Comparison of ENCODE assay signal across 22 cellular contexts in the genomic region with DNA sequence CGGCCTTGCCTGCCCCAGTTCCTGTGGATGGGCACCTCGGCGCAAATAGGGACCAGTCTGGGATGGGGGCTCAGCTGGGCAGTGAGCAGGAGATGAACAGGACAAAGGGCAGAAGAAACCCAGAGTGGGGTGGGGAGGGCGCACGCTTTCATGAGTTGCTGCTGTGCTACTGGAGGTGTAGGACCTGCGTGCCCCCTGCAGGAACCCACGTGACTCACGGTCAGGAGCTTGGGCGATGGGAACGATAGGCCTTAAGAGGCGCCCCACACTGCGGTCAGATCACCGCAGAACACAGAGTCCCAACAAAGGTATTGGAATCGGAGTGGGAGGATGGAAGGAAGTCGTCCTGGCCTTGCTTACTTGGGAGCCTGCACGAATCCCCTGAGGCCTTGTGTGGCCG. TPM values are rescaled to one million over a fixed set of nuclear protein-coding genes. Genes with fewer than 3 reads are reported as not detected.
A peak's percentile ranks its signal among the peaks of the same experiment; 100 is the strongest.
DNase-seq lines count a peak whose midpoint lies in the region; ATAC-seq and TF ChIP-seq lines count a peak whose summit lies in the region.
"Had no signal": no experiment of that assay in that cellular context is flagged by ENCODE, and none has a peak within 500 bp of the region (broad histone marks: within the 10 kb centered on the region; RNA-seq: fewer than 3 reads in every experiment).

No MANE protein-coding gene starts in this region.

- DNase-seq in cardiac septum (ENCODE audit: low spot score) (peak; percentile 19), heart right ventricle (no peak), mucosa of descending colon (no peak), islet precursor cell (no peak)
- no peak for DNase-seq in activated naive CD8-positive, alpha-beta T cell treated with anti-CD3 and anti-CD28 coated beads for 36 hours
- DNase-seq: activated CD4-positive, CD25-positive, alpha-beta regulatory T cell treated with anti-CD3 and anti-CD28 coated beads, Interleukin-2, amount 50 U/mL, for 72 hours; activated CD8-positive, alpha-beta T cell treated with anti-CD3 and anti-CD28 coated beads, Interleukin-2, amount 10 ng/mL, durations not matched to agents 7 days and 5 days; activated naive CD4-positive, alpha-beta T cell treated with anti-CD3 and anti-CD28 coated beads for 36 hours; activated T-cell treated with anti-CD3 and anti-CD28 coated beads, Interleukin-2, amount 50 U/mL, for 1 hour; amygdala; COR-L47; midbrain; pancreas; right cardiac atrium; upper lobe of left lung had no signal

- H3K4me3 Mint-ChIP-seq in activated T-helper 17 cell treated with anti-CD3 and anti-CD28 coated beads, Interleukin-2, amount 50 U/mL, for 72 hours = no peak overlapping the region
- H3K4me3 Mint-ChIP-seq in stimulated activated memory B cell treated with anti-CD40 and anti-IgM and Interleukin-4, amounts not matched to agents 10 μg/mL and 1 μg/mL and 100 μg/mL, for 72 hours = no peak overlapping the region
- no peak overlapping the region for H3K4me3 Mint-ChIP-seq in activated naive CD8-positive, alpha-beta T cell treated with anti-CD3 and anti-CD28 coated beads for 36 hours
- H3K4me3 Mint-ChIP-seq: activated CD8-positive, alpha-beta T cell treated with anti-CD3 and anti-CD28 coated beads, Interleukin-2, amount 10 ng/mL, durations not matched to agents 7 days and 5 days; activated naive CD4-positive, alpha-beta T cell treated with anti-CD3 and anti-CD28 coated beads for 36 hours; dendritic cell treated with granulocyte-macrophage colony-stimulating factor and Interleukin-4, amounts not matched to agents 40 ng/mL and 50 ng/mL, for 4 days; natural killer cell treated with Interleukin-12 subunit alpha and Interleukin-12 subunit beta and Interleukin-15 and Interleukin-18, amount 100 ng/mL, for 72 hours had no signal

- H3K4me1 ChIP-seq in heart right ventricle = peaks cover 0 to 16% (median 0%) of the 10 kb centered on the region in 9 donors
- no peaks in the 10 kb centered on the region for H3K4me1 ChIP-seq in mucosa of descending colon (ENCODE audit: low read depth)

- TF ChIP-seq RAD21 in Ishikawa (IDR thresholded peaks at IDR 0.05; ENCODE audit: low read depth) = peak; percentile 6; the same call in 1 of the 2 replicates

- H3K27ac Mint-ChIP-seq in activated T-helper 17 cell treated with anti-CD3 and anti-CD28 coated beads, Interleukin-2, amount 50 U/mL, for 72 hours = peak overlapping the region; percentile 36
- peak overlapping the region; percentile 81 for H3K27ac Mint-ChIP-seq in stimulated activated memory B cell treated with anti-CD40 and anti-IgM and Interleukin-4, amounts not matched to agents 10 μg/mL and 1 μg/mL and 100 μg/mL, for 72 hours
- no peak overlapping the region for H3K27ac Mint-ChIP-seq in activated naive CD8-positive, alpha-beta T cell treated with anti-CD3 and anti-CD28 coated beads for 36 hours
- H3K27ac Mint-ChIP-seq: activated CD8-positive, alpha-beta T cell treated with anti-CD3 and anti-CD28 coated beads, Interleukin-2, amount 10 ng/mL, durations not matched to agents 7 days and 5 days; activated naive CD4-positive, alpha-beta T cell treated with anti-CD3 and anti-CD28 coated beads for 36 hours; dendritic cell treated with granulocyte-macrophage colony-stimulating factor and Interleukin-4, amounts not matched to agents 40 ng/mL and 50 ng/mL, for 4 days; natural killer cell treated with Interleukin-12 subunit alpha and Interleukin-12 subunit beta and Interleukin-15 and Interleukin-18, amount 100 ng/mL, for 72 hours had no signal

- H3K9me3 ChIP-seq in heart right ventricle (no peaks in the 10 kb centered on the region), mucosa of descending colon (no peaks in the 10 kb centered on the region)
- H3K9me3 ChIP-seq: pancreas, upper lobe of left lung had no signal

- H3K36me3 ChIP-seq in heart right ventricle (peaks cover 0 to 28% (median under 1%) of the 10 kb centered on the region in 9 donors), mucosa of descending colon (ENCODE audit: low read depth) (no peaks in the 10 kb centered on the region)
- H3K36me3 ChIP-seq: pancreas had no signal

- peaks cover 26% of the 10 kb centered on the region for H3K36me3 Mint-ChIP-seq in activated T-helper 17 cell treated with anti-CD3 and anti-CD28 coated beads, Interleukin-2, amount 50 U/mL, for 72 hours (ENCODE audit: low read depth)
- peaks cover 34% of the 10 kb centered on the region for H3K36me3 Mint-ChIP-seq in stimulated activated memory B cell treated with anti-CD40 and anti-IgM and Interleukin-4, amounts not matched to agents 10 μg/mL and 1 μg/mL and 100 μg/mL, for 72 hours
- H3K36me3 Mint-ChIP-seq in activated naive CD8-positive, alpha-beta T cell treated with anti-CD3 and anti-CD28 coated beads for 36 hours = peaks cover 3% of the 10 kb centered on the region
- H3K36me3 Mint-ChIP-seq: natural killer cell treated with Interleukin-12 subunit alpha and Interleukin-12 subunit beta and Interleukin-15 and Interleukin-18, amount 100 ng/mL, for 72 hours had no signal

- no peak overlapping the region for H3K4me3 ChIP-seq in heart right ventricle
- no peak overlapping the region for H3K4me3 ChIP-seq in mucosa of descending colon
- H3K4me3 ChIP-seq: pancreas, upper lobe of left lung had no signal

- intact Hi-C loops in cardiac septum (cut with DNase I) (no loop called here), heart right ventricle (cut with DNase I) (no loop called here), mucosa of descending colon (cut with DNase I, micrococcal nuclease) (no loop called here)

- TF ChIP-seq EP300 in Ishikawa (IDR thresholded peaks at IDR 0.05; ENCODE audit: borderline replicate concordance) = no peak

- TF ChIP-seq CTCF in heart right ventricle (IDR thresholded peaks at IDR 0.05) (no peak), mucosa of descending colon (IDR thresholded peaks at IDR 0.05) (no peak)

- H3K27me3 ChIP-seq in heart right ventricle = no peaks in the 10 kb centered on the region
- H3K27me3 ChIP-seq: pancreas, upper lobe of left lung had no signal

- no peaks in the 10 kb centered on the region for H3K9me3 Mint-ChIP-seq in activated T-helper 17 cell treated with anti-CD3 and anti-CD28 coated beads, Interleukin-2, amount 50 U/mL, for 72 hours
- no peaks in the 10 kb centered on the region for H3K9me3 Mint-ChIP-seq in stimulated activated memory B cell treated with anti-CD40 and anti-IgM and Interleukin-4, amounts not matched to agents 10 μg/mL and 1 μg/mL and 100 μg/mL, for 72 hours
- no peaks in the 10 kb centered on the region for H3K9me3 Mint-ChIP-seq in activated naive CD8-positive, alpha-beta T cell treated with anti-CD3 and anti-CD28 coated beads for 36 hours
- H3K9me3 Mint-ChIP-seq: activated naive CD4-positive, alpha-beta T cell treated with anti-CD3 and anti-CD28 coated beads for 36 hours; dendritic cell treated with granulocyte-macrophage colony-stimulating factor and Interleukin-4, amounts not matched to agents 40 ng/mL and 50 ng/mL, for 4 days; natural killer cell treated with Interleukin-12 subunit alpha and Interleukin-12 subunit beta and Interleukin-15 and Interleukin-18, amount 100 ng/mL, for 72 hours had no signal

- peaks cover 21% of the 10 kb centered on the region for H3K4me1 Mint-ChIP-seq in activated T-helper 17 cell treated with anti-CD3 and anti-CD28 coated beads, Interleukin-2, amount 50 U/mL, for 72 hours
- H3K4me1 Mint-ChIP-seq in stimulated activated memory B cell treated with anti-CD40 and anti-IgM and Interleukin-4, amounts not matched to agents 10 μg/mL and 1 μg/mL and 100 μg/mL, for 72 hours = peaks cover 56% of the 10 kb centered on the region
- peaks cover 16% of the 10 kb centered on the region for H3K4me1 Mint-ChIP-seq in activated naive CD8-positive, alpha-beta T cell treated with anti-CD3 and anti-CD28 coated beads for 36 hours

- no peak overlapping the region for H3K27ac ChIP-seq in heart right ventricle
- H3K27ac ChIP-seq: pancreas, upper lobe of left lung had no signal

- H3K27me3 Mint-ChIP-seq in activated T-helper 17 cell treated with anti-CD3 and anti-CD28 coated beads, Interleukin-2, amount 50 U/mL, for 72 hours = no peaks in the 10 kb centered on the region
- peaks cover 11% of the 10 kb centered on the region for H3K27me3 Mint-ChIP-seq in stimulated activated memory B cell treated with anti-CD40 and anti-IgM and Interleukin-4, amounts not matched to agents 10 μg/mL and 1 μg/mL and 100 μg/mL, for 72 hours
- no peaks in the 10 kb centered on the region for H3K27me3 Mint-ChIP-seq in activated naive CD8-positive, alpha-beta T cell treated with anti-CD3 and anti-CD28 coated beads for 36 hours
- H3K27me3 Mint-ChIP-seq: B cell; dendritic cell treated with granulocyte-macrophage colony-stimulating factor and Interleukin-4, amounts not matched to agents 40 ng/mL and 50 ng/mL, for 4 days; natural killer cell treated with Interleukin-12 subunit alpha and Interleukin-12 subunit beta and Interleukin-15 and Interleukin-18, amount 100 ng/mL, for 72 hours had no signal

- ATAC-seq in heart right ventricle = no peak
- no peak for ATAC-seq in activated T-helper 17 cell treated with anti-CD3 and anti-CD28 coated beads, Interleukin-2, amount 50 U/mL, for 72 hours (replicated peaks)
- no peak for ATAC-seq in stimulated activated memory B cell treated with anti-CD40 and anti-IgM and Interleukin-4, amounts not matched to agents 10 μg/mL and 1 μg/mL and 100 μg/mL, for 72 hours
- ATAC-seq in mucosa of descending colon = no peak
- ATAC-seq: activated CD8-positive, alpha-beta T cell treated with anti-CD3 and anti-CD28 coated beads, Interleukin-2, amount 10 ng/mL, durations not matched to agents 7 days and 5 days; left lobe of liver; natural killer cell treated with Interleukin-12 subunit alpha and Interleukin-12 subunit beta and Interleukin-15 and Interleukin-18, amount 100 ng/mL, for 72 hours; pancreas; right cardiac atrium had no signal

- WGBS in heart right ventricle, 2 donors = 89 to 91% methylated on average over 17 of the region's 17 CpGs

TF ChIP-seq in Ishikawa, 13 proteins besides CTCF, POLR2A, EP300 and RAD21 (continues in another document):
- no peak for TF ChIP-seq TEAD4 (IDR thresholded peaks at IDR 0.05)
- no peak for TF ChIP-seq EGR1 (IDR thresholded peaks at IDR 0.05)
- TF ChIP-seq TAF1 (IDR thresholded peaks at IDR 0.05; ENCODE audit: low read depth) = no peak

RNA-seq across cellular contexts. Expression of a gene that starts 17.2 kb away (rescaled TPM):
- total RNA-seq in cardiac septum = 3.5 TPM
- total RNA-seq in heart right ventricle = 1 to 10 TPM; 2.0 to 5.8 (median 3.2) TPM
- 1 to 10 TPM; 1.0 to 4.1 TPM for polyA plus RNA-seq in heart right ventricle
- 10 to 100 TPM; 17.1 to 17.6 TPM for total RNA-seq in activated T-helper 17 cell treated with anti-CD3 and anti-CD28 coated beads, Interleukin-2, amount 50 U/mL, for 72 hours
- total RNA-seq in activated naive CD8-positive, alpha-beta T cell treated with anti-CD3 and anti-CD28 coated beads for 36 hours = 10 to 100 TPM in 1 of 2 experiments, 1 to 10 TPM in 1; 9.3 to 10.1 TPM
- total RNA-seq in mucosa of descending colon = 10 to 100 TPM in 1 of 3 donors, 1 to 10 TPM in 2; 7.4 to 10.3 (median 8.3) TPM
